ENCODE assay signal across 19 cellular contexts in the genomic region with DNA sequence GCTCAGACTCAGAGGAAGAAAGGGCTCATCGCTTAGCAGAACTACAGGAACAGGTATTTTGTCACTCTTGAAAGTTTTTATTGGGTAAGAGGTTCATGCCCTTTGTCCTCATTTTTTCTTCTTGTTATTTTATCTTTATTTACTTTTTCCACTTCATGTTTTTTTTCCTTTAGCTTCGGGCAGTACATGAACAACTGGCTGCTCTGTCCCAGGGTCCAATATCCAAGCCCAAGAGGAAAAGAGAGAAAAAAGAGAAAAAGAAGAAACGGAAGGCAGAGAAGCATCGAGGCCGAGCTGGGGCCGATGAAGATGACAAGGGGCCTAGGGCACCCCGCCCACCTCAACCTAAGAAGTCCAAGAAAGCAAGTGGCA. TPM values are rescaled to one million over a fixed set of nuclear protein-coding genes. Genes with fewer than 3 reads are reported as not detected.
DNase-seq lines count a peak whose midpoint lies in the region; ATAC-seq and TF ChIP-seq lines count a peak whose summit lies in the region.
"Had no signal": no experiment of that assay in that cellular context is flagged by ENCODE, and none has a peak within 500 bp of the region (broad histone marks: within the 10 kb centered on the region; RNA-seq: fewer than 3 reads in every experiment).

No MANE protein-coding gene starts in this region.

- peaks cover 84% of the 10 kb centered on the region for H3K36me3 Mint-ChIP-seq in activated CD4-positive, alpha-beta memory T cell treated with anti-CD3 and anti-CD28 coated beads for 36 hours
- H3K36me3 Mint-ChIP-seq in activated CD4-positive, alpha-beta memory T cell treated with anti-CD3 and anti-CD28 coated beads, Interleukin-2, amount 10 ng/mL, durations not matched to agents 7 days and 5 days (ENCODE audit: low read depth), result peaks cover 97% of the 10 kb centered on the region
- peaks cover 96% of the 10 kb centered on the region for H3K36me3 Mint-ChIP-seq in effector memory CD8-positive, alpha-beta T cell (ENCODE audit: insufficient read depth)

- 49 to 50% methylated on average over 7 of the region's 7 CpGs for WGBS in aorta, 2 donors

- ATAC-seq in effector memory CD8-positive, alpha-beta T cell (replicated peaks), result no peak
- ATAC-seq in aorta (ENCODE audit: low FRiP score) (no peak), HG03521 (IDR thresholded peaks at IDR 0.05; ENCODE audit: unreplicated experiment) (no peak)

- H3K4me2 ChIP-seq in Loucy (ENCODE audit: low read depth, low read length, poor library complexity, severe bottlenecking) (peak overlapping the region; percentile 93), osteoblast (ENCODE audit: insufficient read depth, low read length) (peak overlapping the region; percentile 10)

- H3K79me2 ChIP-seq in Loucy (ENCODE audit: insufficient read depth, low read length) (peaks cover 84% of the 10 kb centered on the region), osteoblast (ENCODE audit: insufficient read depth, low read length) (peaks cover 76% of the 10 kb centered on the region)

- H2AFZ ChIP-seq in Loucy (ENCODE audit: low read length), result no peak overlapping the region
- no peak overlapping the region for H2AFZ ChIP-seq in osteoblast (ENCODE audit: low read length)
- H2AFZ ChIP-seq: parathyroid adenoma had no signal

- peaks cover 15% of the 10 kb centered on the region for H3K27me3 ChIP-seq in Loucy (ENCODE audit: insufficient read depth, low read length, poor library complexity, severe bottlenecking)
- no peaks in the 10 kb centered on the region for H3K27me3 ChIP-seq in osteoblast (ENCODE audit: insufficient read depth, low read length)
- H3K27me3 ChIP-seq in aorta (ENCODE audit: control insufficient read depth in 1 of 2, insufficient read depth in 2 of 2, low read length in 1 of 2), result no peaks in the 10 kb centered on the region
- H3K27me3 ChIP-seq: upper lobe of left lung had no signal

- H4K20me1 ChIP-seq in Loucy (ENCODE audit: insufficient read depth, low read length, poor library complexity, severe bottlenecking) (peaks cover 95% of the 10 kb centered on the region), osteoblast (ENCODE audit: insufficient read depth, low read length) (peaks cover 82% of the 10 kb centered on the region)

- CTCF ChIA-PET in activated CD4-positive, alpha-beta memory T cell treated with anti-CD3 and anti-CD28 coated beads for 36 hours (lab: Charles Lee), result interaction anchor here (0.9 to 16.8 kb wide), 5 partner anchors 25 to 140 kb away, joined by 3 to 250 read pairs (median 11); a partner anchor contains a TSS
- CTCF ChIA-PET in activated CD4-positive, alpha-beta memory T cell treated with anti-CD3 and anti-CD28 coated beads, Interleukin-2, amount 10 ng/mL, durations not matched to agents 7 days and 5 days (lab: Charles Lee), result interaction anchor here (0.6 to 13.5 kb wide), 4 partner anchors 25 to 92 kb away, joined by 3 to 259 read pairs (median 32); a partner anchor contains a TSS

- no peaks in the 10 kb centered on the region for H3K9me2 ChIP-seq in Loucy (replicated peaks; ENCODE audit: low read depth, low read length)

- peaks cover 40% of the 10 kb centered on the region for H3F3A ChIP-seq in Loucy (ENCODE audit: low read depth)

- no peak for DNase-seq in activated CD4-positive, alpha-beta memory T cell treated with anti-CD3 and anti-CD28 coated beads for 36 hours
- DNase-seq in activated CD4-positive, alpha-beta memory T cell treated with anti-CD3 and anti-CD28 coated beads, Interleukin-2, amount 10 ng/mL, durations not matched to agents 7 days and 5 days, result no peak
- no peak for DNase-seq in effector memory CD8-positive, alpha-beta T cell
- DNase-seq in osteoblast (ENCODE audit: insufficient read length, low spot score, missing footprints) (no peak), aorta (no peak), ureter (ENCODE audit: low spot score) (no peak)
- DNase-seq: activated CD8-positive, alpha-beta memory T cell treated with anti-CD3 and anti-CD28 coated beads for 24 hours; amniotic stem cell; cortex of kidney; NCI-H1105 treated with DMSO at 0.1 percent for 48 hours; NCI-H446 treated with DMSO at 0.1 percent for 48 hours; upper lobe of left lung had no signal

- no peak overlapping the region for H3K4me3 Mint-ChIP-seq in activated CD4-positive, alpha-beta memory T cell treated with anti-CD3 and anti-CD28 coated beads for 36 hours
- no peak overlapping the region for H3K4me3 Mint-ChIP-seq in activated CD4-positive, alpha-beta memory T cell treated with anti-CD3 and anti-CD28 coated beads, Interleukin-2, amount 10 ng/mL, durations not matched to agents 7 days and 5 days
- H3K4me3 Mint-ChIP-seq in effector memory CD8-positive, alpha-beta T cell, result peak overlapping the region; percentile 13 to 55

- peaks cover 96% of the 10 kb centered on the region for H3K36me3 ChIP-seq in Loucy (ENCODE audit: insufficient read depth, low read length)
- peaks cover 99% of the 10 kb centered on the region for H3K36me3 ChIP-seq in osteoblast (ENCODE audit: insufficient read depth, low read length)
- H3K36me3 ChIP-seq in aorta (ENCODE audit: control insufficient read depth in 1 of 2, insufficient read depth in 2 of 2, low read length in 1 of 2), result peaks cover 10 to 28% of the 10 kb centered on the region in 2 donors

- TF ChIP-seq CTCF in Loucy (conservative IDR thresholded peaks at IDR 0.05; ENCODE audit: low read length) (no peak), osteoblast (IDR thresholded peaks at IDR 0.05; ENCODE audit: extremely low read depth, low read depth, low read length) (no peak)

- intact Hi-C loops in activated CD4-positive, alpha-beta memory T cell treated with anti-CD3 and anti-CD28 coated beads for 36 hours (cut with micrococcal nuclease), result loop anchor here (10.0 kb wide), 1 partner anchor 1003 kb away; a partner anchor contains a TSS
- intact Hi-C loops in aorta (cut with DNase I), result loop anchor here in 1 of 2 donors (10.0 kb wide), 1 partner anchor 783 kb away; a partner anchor contains a TSS

- H3K27me3 Mint-ChIP-seq in activated CD4-positive, alpha-beta memory T cell treated with anti-CD3 and anti-CD28 coated beads for 36 hours, result no peaks in the 10 kb centered on the region
- H3K27me3 Mint-ChIP-seq in activated CD4-positive, alpha-beta memory T cell treated with anti-CD3 and anti-CD28 coated beads, Interleukin-2, amount 10 ng/mL, durations not matched to agents 7 days and 5 days, result no peaks in the 10 kb centered on the region
- no peaks in the 10 kb centered on the region for H3K27me3 Mint-ChIP-seq in effector memory CD8-positive, alpha-beta T cell
- H3K27me3 Mint-ChIP-seq: IgD-negative memory B cell had no signal

- no peaks in the 10 kb centered on the region for H3K9me3 ChIP-seq in Loucy (ENCODE audit: insufficient read depth, low read depth, low read length)
- no peaks in the 10 kb centered on the region for H3K9me3 ChIP-seq in osteoblast (ENCODE audit: low read depth, low read length)
- no peaks in the 10 kb centered on the region for H3K9me3 ChIP-seq in aorta (ENCODE audit: control insufficient read depth, low read length)
- H3K9me3 ChIP-seq: upper lobe of left lung had no signal

- POLR2A ChIA-PET in activated CD4-positive, alpha-beta memory T cell treated with anti-CD3 and anti-CD28 coated beads for 36 hours (lab: Charles Lee), result interaction anchor here (0.5 to 1.5 kb wide), 3 partner anchors 9 to 309 kb away, joined by 3 to 4 read pairs (median 3); a partner anchor contains a TSS
- POLR2A ChIA-PET in activated CD4-positive, alpha-beta memory T cell treated with anti-CD3 and anti-CD28 coated beads, Interleukin-2, amount 10 ng/mL, durations not matched to agents 7 days and 5 days (lab: Charles Lee), result interaction anchor here (0.6 to 17.7 kb wide), 7 partner anchors 10 to 124 kb away, joined by 3 to 538 read pairs (median 4); a partner anchor contains a TSS

- H3K27ac Mint-ChIP-seq in activated CD4-positive, alpha-beta memory T cell treated with anti-CD3 and anti-CD28 coated beads for 36 hours, result peak overlapping the region; percentile 80
- no peak overlapping the region for H3K27ac Mint-ChIP-seq in activated CD4-positive, alpha-beta memory T cell treated with anti-CD3 and anti-CD28 coated beads, Interleukin-2, amount 10 ng/mL, durations not matched to agents 7 days and 5 days
- peak overlapping the region; percentile 59 to 98 for H3K27ac Mint-ChIP-seq in effector memory CD8-positive, alpha-beta T cell

- no peak overlapping the region for H3K27ac ChIP-seq in osteoblast (ENCODE audit: low read depth, low read length)
- H3K27ac ChIP-seq in aorta (ENCODE audit: low read depth in 1 of 2, low read length in 2 of 2), result no peak overlapping the region
- H3K27ac ChIP-seq: parathyroid adenoma had no signal

- no peaks in the 10 kb centered on the region for H3K9me3 Mint-ChIP-seq in activated CD4-positive, alpha-beta memory T cell treated with anti-CD3 and anti-CD28 coated beads for 36 hours
- H3K9me3 Mint-ChIP-seq in activated CD4-positive, alpha-beta memory T cell treated with anti-CD3 and anti-CD28 coated beads, Interleukin-2, amount 10 ng/mL, durations not matched to agents 7 days and 5 days, result no peaks in the 10 kb centered on the region
- no peaks in the 10 kb centered on the region for H3K9me3 Mint-ChIP-seq in effector memory CD8-positive, alpha-beta T cell

- H3K4me3 ChIP-seq in Loucy (ENCODE audit: low read length, poor library complexity, severe bottlenecking) (peak overlapping the region; percentile 96), osteoblast (ENCODE audit: insufficient read depth, low read length) (no peak overlapping the region), aorta (ENCODE audit: low read length in 2 of 2) (no peak overlapping the region)
- H3K4me3 ChIP-seq: lung, upper lobe of left lung had no signal

- peaks cover 47% of the 10 kb centered on the region for H3K4me1 ChIP-seq in Loucy (ENCODE audit: insufficient read depth, low read length, poor library complexity, severe bottlenecking)
- peaks cover 26% of the 10 kb centered on the region for H3K4me1 ChIP-seq in osteoblast (ENCODE audit: insufficient read depth, low read length)
- H3K4me1 ChIP-seq in aorta (ENCODE audit: control insufficient read depth in 1 of 2, insufficient read depth in 2 of 2, low read length in 2 of 2), result no peaks in the 10 kb centered on the region

- H3K4me1 Mint-ChIP-seq in activated CD4-positive, alpha-beta memory T cell treated with anti-CD3 and anti-CD28 coated beads for 36 hours (ENCODE audit: low read depth), result peaks cover 46% of the 10 kb centered on the region
- H3K4me1 Mint-ChIP-seq in activated CD4-positive, alpha-beta memory T cell treated with anti-CD3 and anti-CD28 coated beads, Interleukin-2, amount 10 ng/mL, durations not matched to agents 7 days and 5 days, result peaks cover 66% of the 10 kb centered on the region
- H3K4me1 Mint-ChIP-seq in effector memory CD8-positive, alpha-beta T cell (ENCODE audit: low read depth in 2 of 2), result peaks cover 46 to 64% of the 10 kb centered on the region in 2 donors

- H3K9ac ChIP-seq in Loucy (ENCODE audit: low read depth, low read length, poor library complexity, severe bottlenecking), result no peak overlapping the region
- H3K9ac ChIP-seq: parathyroid adenoma had no signal

RNA-seq across cellular contexts. Expression of a gene that starts 9.5 kb away (rescaled TPM):
- total RNA-seq in activated CD4-positive, alpha-beta memory T cell treated with anti-CD3 and anti-CD28 coated beads for 36 hours, result 100 to 1,000 TPM; 168 to 190 TPM
- 100 to 1,000 TPM; 290 to 297 TPM for total RNA-seq in activated CD4-positive, alpha-beta memory T cell treated with anti-CD3 and anti-CD28 coated beads, Interleukin-2, amount 10 ng/mL, durations not matched to agents 7 days and 5 days
- total RNA-seq in osteoblast (116 and 119 TPM in 2 replicates), aorta (100 to 1,000 TPM; 166 to 181 TPM), ureter (205 TPM)
- 100 to 1,000 TPM in 1 of 2 donors, 10 to 100 TPM in 1; 71.0 to 145 TPM for polyA plus RNA-seq in aorta

RNA-seq across cellular contexts. Expression of a gene that starts 25.0 kb away (rescaled TPM):
- 10 to 100 TPM in 1 of 2 experiments, 1 to 10 TPM in 1; 9.6 to 10.2 TPM for total RNA-seq in activated CD4-positive, alpha-beta memory T cell treated with anti-CD3 and anti-CD28 coated beads for 36 hours
- total RNA-seq in activated CD4-positive, alpha-beta memory T cell treated with anti-CD3 and anti-CD28 coated beads, Interleukin-2, amount 10 ng/mL, durations not matched to agents 7 days and 5 days, result 10 to 100 TPM; 54.0 to 54.3 TPM
- 9.0 and 20.0 TPM in 2 replicates for total RNA-seq in osteoblast
- 100 to 1,000 TPM in 1 of 2 donors, 10 to 100 TPM in 1; 36.9 to 109 TPM for total RNA-seq in aorta
- 10 to 100 TPM in 1 of 2 donors, 1 to 10 TPM in 1; 9.8 to 33.3 TPM for polyA plus RNA-seq in aorta
- total RNA-seq in ureter, result 65.3 TPM

RNA-seq across cellular contexts. Expression of a gene that starts 31.5 kb away (rescaled TPM):
- total RNA-seq in activated CD4-positive, alpha-beta memory T cell treated with anti-CD3 and anti-CD28 coated beads for 36 hours, result under 1 TPM; 0.53 to 0.55 TPM
- 1 to 10 TPM; 3.4 to 4.1 TPM for total RNA-seq in activated CD4-positive, alpha-beta memory T cell treated with anti-CD3 and anti-CD28 coated beads, Interleukin-2, amount 10 ng/mL, durations not matched to agents 7 days and 5 days
- total RNA-seq in osteoblast, result under 0.01 and 2.4 TPM in 2 replicates
- total RNA-seq in aorta, result 10 to 100 TPM; 10.4 to 16.7 TPM
- polyA plus RNA-seq in aorta, result 1 to 10 TPM in 1 of 2 donors, under 1 TPM in 1; 0.28 to 2.8 TPM
- 25.6 TPM for total RNA-seq in ureter
- total RNA-seq: fibroblast of lung had no signal
- polyA plus RNA-seq: AG04450, fibroblast of lung had no signal

RNA-seq across cellular contexts. Expression of a gene that starts 37.1 kb away (rescaled TPM):
- total RNA-seq in activated CD4-positive, alpha-beta memory T cell treated with anti-CD3 and anti-CD28 coated beads for 36 hours, result 1 to 10 TPM; 1.6 to 1.9 TPM
- 10 to 100 TPM; 19.1 to 20.0 TPM for total RNA-seq in activated CD4-positive, alpha-beta memory T cell treated with anti-CD3 and anti-CD28 coated beads, Interleukin-2, amount 10 ng/mL, durations not matched to agents 7 days and 5 days
- total RNA-seq in osteoblast (2.2 and 8.3 TPM in 2 replicates), aorta (10 to 100 TPM; 20.1 to 73.1 TPM), ureter (31.0 TPM)
- 10 to 100 TPM in 1 of 2 donors, 1 to 10 TPM in 1; 3.6 to 35.7 TPM for polyA plus RNA-seq in aorta

Comparison
In these comparisons a context has a peak if more than half of its experiments do, and no peak if none do; other contexts are left out.
1. H3K4me3 Mint-ChIP-seq: peak in effector memory CD8-positive, alpha-beta T cell (2 of 2); none in activated CD4-positive, alpha-beta memory T cell treated with anti-CD3 and anti-CD28 coated beads for 36 hours (single experiment) and activated CD4-positive, alpha-beta memory T cell treated with anti-CD3 and anti-CD28 coated beads, Interleukin-2, amount 10 ng/mL, durations not matched to agents 7 days and 5 days (single experiment).